In genomic region chr14:53325176-53325806, GRCh38 we compare ENCODE assay signal across 10 cellular contexts.
DNase-seq lines count a peak whose midpoint lies in the region; ATAC-seq and TF ChIP-seq lines count a peak whose summit lies in the region.
"Had no signal": no experiment of that assay in that cellular context is flagged by ENCODE, and none has a peak within 500 bp of the region (broad histone marks: within the 10 kb centered on the region; RNA-seq: fewer than 3 reads in every experiment).

No MANE protein-coding gene starts in this region.

- H3K23ac ChIP-seq in mesendoderm (ENCODE audit: low read length) = no peak overlapping the region

- no peak for ATAC-seq in left colon
- no peak for ATAC-seq in T-helper 17 cell

- H3K27me3 ChIP-seq in mesendoderm (ENCODE audit: insufficient read depth, low read length, poor library complexity) = no peaks in the 10 kb centered on the region
- H3K27me3 ChIP-seq in spleen (replicated peaks in 1 of 7) = no peaks in the 10 kb centered on the region

- no peak for TF ChIP-seq POLR2A in spleen (IDR thresholded peaks at IDR 0.05)

- H3K36me3 ChIP-seq in mesendoderm (ENCODE audit: control insufficient read depth, insufficient read depth, low read length) = no peaks in the 10 kb centered on the region
- no peaks in the 10 kb centered on the region for H3K36me3 ChIP-seq in spleen

- H3K4me1 ChIP-seq in mesendoderm (ENCODE audit: control insufficient read depth, low read depth, low read length) (peaks cover 2% of the 10 kb centered on the region), spleen (no peaks in the 10 kb centered on the region)

- H3K9ac ChIP-seq in mesendoderm (ENCODE audit: low read length) = no peak overlapping the region

- H3K4me1 Mint-ChIP-seq in T-helper 17 cell = no peaks in the 10 kb centered on the region

- peaks cover 2% of the 10 kb centered on the region for H3K36me3 Mint-ChIP-seq in T-helper 17 cell (ENCODE audit: low read depth)

- no peaks in the 10 kb centered on the region for H3K79me1 ChIP-seq in mesendoderm (ENCODE audit: low read length)

- H3K27ac ChIP-seq in mesendoderm (ENCODE audit: low read depth, low read length) (no peak overlapping the region), spleen (no peak overlapping the region)

- H4K8ac ChIP-seq in mesendoderm (ENCODE audit: low read depth, low read length) = no peak overlapping the region

- H2AK5ac ChIP-seq in mesendoderm (ENCODE audit: low read length) = no peak overlapping the region

- DNase-seq in G401 (ENCODE audit: low spot score) (peak; percentile 12), Kasumi-1 (lab: John Stamatoyannopoulos, UW) (peak; percentile 21 to 54), astrocyte of the spinal cord (ENCODE audit: low read depth, low spot score) (no peak), mesendoderm (peak; percentile 65), left colon (no peak), spleen (no peak), T-helper 17 cell (no peak), NCI-H1048 (lab: John Stamatoyannopoulos, UW) (no peak)
- DNase-seq: activated gamma-delta T cell; stimulated activated CD4-positive, alpha-beta T cell treated with anti-CD3 and anti-CD28 coated beads, Interleukin-4, amount 100 ng/mL, for 4 hours had no signal

- no peak overlapping the region for H4K5ac ChIP-seq in mesendoderm (ENCODE audit: low read length)

- no peak overlapping the region for H3K4me3 ChIP-seq in astrocyte of the spinal cord (ENCODE audit: low read depth, low read length)
- H3K4me3 ChIP-seq in mesendoderm (ENCODE audit: low read length) = no peak overlapping the region
- no peak overlapping the region for H3K4me3 ChIP-seq in spleen

- intact Hi-C loops in left colon (cut with DNase I, micrococcal nuclease) (no loop called here), spleen (cut with DNase I; ENCODE audit: low total_unique reads) (no loop called here)

- no peak overlapping the region for H3K4me2 ChIP-seq in mesendoderm (ENCODE audit: low read length)

- H3K56ac ChIP-seq in mesendoderm (ENCODE audit: low read length) = peak overlapping the region; percentile 44

- in situ Hi-C loops in G401 (cut with HindIII; ENCODE audit: low sequenced_read_pairs) (no loop called here), astrocyte of the spinal cord (cut with HindIII; ENCODE audit: low sequenced_read_pairs) (no loop called here)

- H3K9me3 ChIP-seq in spleen (peaks cover 0 to 3% (median 0%) of the 10 kb centered on the region in 8 donors), T-helper 17 cell (ENCODE audit: control insufficient read depth, low read length, poor library complexity, severe bottlenecking) (no peaks in the 10 kb centered on the region)

- no peak overlapping the region for H3K4me3 Mint-ChIP-seq in T-helper 17 cell

- no peak overlapping the region for H3K4ac ChIP-seq in mesendoderm (ENCODE audit: low read depth, low read length)

- no peaks in the 10 kb centered on the region for H3K79me2 ChIP-seq in mesendoderm (ENCODE audit: control insufficient read depth, insufficient read depth, low read length)

- no peaks in the 10 kb centered on the region for H3K27me3 Mint-ChIP-seq in T-helper 17 cell

- no peak overlapping the region for H2BK120ac ChIP-seq in mesendoderm (ENCODE audit: low read depth, low read length)

- no peak overlapping the region for H3K27ac Mint-ChIP-seq in T-helper 17 cell

- no peak overlapping the region for H2BK15ac ChIP-seq in mesendoderm (replicated peaks; ENCODE audit: low read depth)

- H2BK5ac ChIP-seq in mesendoderm (ENCODE audit: low read length) = no peak overlapping the region

- TF ChIP-seq CTCF in astrocyte of the spinal cord (IDR thresholded peaks at IDR 0.05; ENCODE audit: low read depth, low read length) (peak; percentile 59), spleen (IDR thresholded peaks at IDR 0.05 in 8 of 11, conservative IDR thresholded peaks at IDR 0.05 in 3 of 11) (peak in 3 of 11 experiments; percentile 16 to 21 (median 20))

- no peak overlapping the region for H3K18ac ChIP-seq in mesendoderm (ENCODE audit: low read length)

Comparison
In these comparisons a context has a peak if more than half of its experiments do, and no peak if none do; other contexts are left out.
1. DNase-seq: peak in G401 (single experiment), Kasumi-1 (2 of 2) and mesendoderm (single experiment); none in astrocyte of the spinal cord (single experiment), left colon (0 of 2), spleen (single experiment), T-helper 17 cell (0 of 3) and NCI-H1048 (single experiment).